Comparison of ENCODE assay signal across 8 cellular contexts in genomic region chr12:32399373-32400113, GRCh38. TPM values are rescaled to one million over a fixed set of nuclear protein-coding genes. Genes with fewer than 3 reads are reported as not detected.
DNase-seq lines count a peak whose midpoint lies in the region; ATAC-seq and TF ChIP-seq lines count a peak whose summit lies in the region.

Gene FGD4 (plus strand): TSS chr12:32399558.

- peaks cover 9% of the 10 kb centered on the region for H3K79me2 ChIP-seq in ACC112 (ENCODE audit: control insufficient read depth, insufficient read depth, low read length, unreplicated experiment)

- H3K27me3 Mint-ChIP-seq in T-helper 1 cell treated with Interleukin-12 subunit alpha and Interleukin-12 subunit beta and Interleukin-4 antibody, amounts not matched to agents 30 μg/mL and 1 μg/mL, for 36 hours (ENCODE audit: low read depth): peaks cover 45% of the 10 kb centered on the region

- H3K36me3 ChIP-seq in ACC112 (ENCODE audit: insufficient read depth, low read length) (no peaks in the 10 kb centered on the region), sigmoid colon (no peaks in the 10 kb centered on the region)

- H3K4me3 ChIP-seq in ACC112 (ENCODE audit: low read depth, low read length) (peak within 1 kb of the TSS; percentile 76), cardiac fibroblast (replicated peaks in 1 of 2; ENCODE audit: low read depth in 2 of 2, low read length in 2 of 2) (peak within 1 kb of the TSS; percentile 79 to 89), iPS-18c (ENCODE audit: insufficient read depth, low read depth, low read length) (peak within 1 kb of the TSS; percentile 60), sigmoid colon (peak within 1 kb of the TSS; percentile 53 to 66 (median 59))

- H3K36me3 Mint-ChIP-seq in T-helper 1 cell treated with Interleukin-12 subunit alpha and Interleukin-12 subunit beta and Interleukin-4 antibody, amounts not matched to agents 30 μg/mL and 1 μg/mL, for 36 hours (ENCODE audit: low read depth): no peaks in the 10 kb centered on the region

- DNase-seq in NCI-H146 treated with DMSO at 0.1 percent for 48 hours (lab: John Stamatoyannopoulos, UW; ENCODE audit: unreplicated experiment) (peak; percentile 93), cardiac fibroblast (ENCODE audit: low read depth in 2 of 2) (peak; percentile 82 to 91), sigmoid colon (peak; percentile 87)

- H3K27ac ChIP-seq in ACC112 (ENCODE audit: low read depth, low read length) (no peak within 1 kb of the TSS), sigmoid colon (peak within 1 kb of the TSS; percentile 51 to 82 (median 60))

- WGBS in sigmoid colon, 2 donors: 0 to 1% methylated on average over 82 of the region's 82 CpGs

- peak in 1 of 2 donors; percentile 75 for TF ChIP-seq POLR2A in sigmoid colon (IDR thresholded peaks at IDR 0.05)

- ATAC-seq in GM18508 (IDR thresholded peaks at IDR 0.05; ENCODE audit: insufficient read depth, unreplicated experiment): peak; percentile 57
- peak; percentile 54 for ATAC-seq in HG02970 (IDR thresholded peaks at IDR 0.05; ENCODE audit: low FRiP score, unreplicated experiment)

- H3K4me1 ChIP-seq in ACC112 (ENCODE audit: control insufficient read depth, insufficient read depth, low read length, unreplicated experiment) (peaks cover 15% of the 10 kb centered on the region), sigmoid colon (peaks cover 0 to 19% (median 11%) of the 10 kb centered on the region in 4 donors)

- TF ChIP-seq CTCF in cardiac fibroblast (IDR thresholded peaks at IDR 0.05; ENCODE audit: low read depth, low read length) (peak; percentile 22), sigmoid colon (IDR thresholded peaks at IDR 0.05) (peak in 1 of 4 experiments; percentile 15)

- H3K9me3 ChIP-seq in iPS-18c (ENCODE audit: control insufficient read depth, insufficient read depth, low read length) (peaks cover 2% of the 10 kb centered on the region), sigmoid colon (no peaks in the 10 kb centered on the region)

- H3K9me3 Mint-ChIP-seq in T-helper 1 cell treated with Interleukin-12 subunit alpha and Interleukin-12 subunit beta and Interleukin-4 antibody, amounts not matched to agents 30 μg/mL and 1 μg/mL, for 36 hours: no peaks in the 10 kb centered on the region

- no peak within 1 kb of the TSS for H3K27ac Mint-ChIP-seq in T-helper 1 cell treated with Interleukin-12 subunit alpha and Interleukin-12 subunit beta and Interleukin-4 antibody, amounts not matched to agents 30 μg/mL and 1 μg/mL, for 36 hours

- H3K4me3 Mint-ChIP-seq in T-helper 1 cell treated with Interleukin-12 subunit alpha and Interleukin-12 subunit beta and Interleukin-4 antibody, amounts not matched to agents 30 μg/mL and 1 μg/mL, for 36 hours: peak within 1 kb of the TSS; percentile 92

- peaks cover 5% of the 10 kb centered on the region for H3K4me1 Mint-ChIP-seq in T-helper 1 cell treated with Interleukin-12 subunit alpha and Interleukin-12 subunit beta and Interleukin-4 antibody, amounts not matched to agents 30 μg/mL and 1 μg/mL, for 36 hours (ENCODE audit: low read depth)

- H3K27me3 ChIP-seq in ACC112 (ENCODE audit: insufficient read depth, low read length): no peaks in the 10 kb centered on the region
- peaks cover 0 to 20% (median 5%) of the 10 kb centered on the region in 3 donors for H3K27me3 ChIP-seq in sigmoid colon

- TF ChIP-seq EP300 in sigmoid colon (IDR thresholded peaks at IDR 0.05): no peak

- intact Hi-C loops in sigmoid colon (cut with DNase I): no loop called here

- peak within 1 kb of the TSS; percentile 86 for H2AFZ ChIP-seq in ACC112 (ENCODE audit: low read length, unreplicated experiment)

RNA-seq across cellular contexts. Expression of gene FGD4, which starts in this region (rescaled TPM):
- 10 to 100 TPM; 11.3 to 19.1 (median 17.0) TPM for total RNA-seq in sigmoid colon
- 10 to 100 TPM in 1 of 3 donors, 1 to 10 TPM in 2; 7.8 to 10.6 (median 9.3) TPM for polyA plus RNA-seq in sigmoid colon
